1 cellular context compared by ENCODE assay signal in genomic region chr10:72316748-72317435, GRCh38.
TF ChIP-seq lines count a peak whose summit lies in the region.

No MANE protein-coding gene starts in this region.

TF ChIP-seq in HepG2, 621 proteins besides CTCF, POLR2A, EP300 and RAD21 (continued from another document and continues in another):
- TF ChIP-seq MED1 (CRISPR knock-in tag; IDR thresholded peaks at IDR 0.05) (peak; percentile 90), ZSCAN9 (CRISPR knock-in tag; IDR thresholded peaks at IDR 0.05; ENCODE audit: borderline replicate concordance) (peak; percentile 95), YEATS4 (CRISPR knock-in tag; IDR thresholded peaks at IDR 0.05; ENCODE audit: borderline replicate concordance) (no peak; the same call in 1 of the 2 replicates), BORCS8-MEF2B (CRISPR knock-in tag; IDR thresholded peaks at IDR 0.05) (peak; percentile 52; the same call in 1 of the 2 replicates), ZNF18 (CRISPR knock-in tag; IDR thresholded peaks at IDR 0.05; ENCODE audit: insufficient replicate concordance) (peak; percentile 38), ARID5B (CRISPR knock-in tag; IDR thresholded peaks at IDR 0.05) (peak; percentile 87), HIVEP1 (CRISPR knock-in tag; IDR thresholded peaks at IDR 0.05) (0 out of 2 replicates have a peak, but pooled peaks have one; percentile 44), JARID2 (CRISPR knock-in tag; IDR thresholded peaks at IDR 0.05; ENCODE audit: insufficient replicate concordance) (no peak), ZFP41 (CRISPR knock-in tag; IDR thresholded peaks at IDR 0.05; ENCODE audit: borderline replicate concordance) (peak; percentile 31; the same call in 1 of the 2 replicates), NCOA2 (CRISPR knock-in tag; IDR thresholded peaks at IDR 0.05) (peak; percentile 83), SAFB2 (CRISPR knock-in tag; IDR thresholded peaks at IDR 0.05; ENCODE audit: borderline replicate concordance, low read depth) (peak; percentile 26; the same call in 1 of the 2 replicates), TMF1 (CRISPR knock-in tag; IDR thresholded peaks at IDR 0.05; ENCODE audit: low read depth) (peak; percentile 62; the same call in 1 of the 2 replicates), CBFB (CRISPR knock-in tag; IDR thresholded peaks at IDR 0.05) (peak; percentile 65; the same call in 1 of the 2 replicates), NFE2 (CRISPR knock-in tag; IDR thresholded peaks at IDR 0.05) (0 out of 2 replicates have a peak, but pooled peaks have one; percentile 55), ZBTB26 (CRISPR knock-in tag; IDR thresholded peaks at IDR 0.05; ENCODE audit: borderline replicate concordance) (peak; percentile 76), MED8 (CRISPR knock-in tag; IDR thresholded peaks at IDR 0.05; ENCODE audit: insufficient replicate concordance) (peak; percentile 63), NR2F6 (IDR thresholded peaks at IDR 0.05) (no peak), NR2F6 (CRISPR knock-in tag; IDR thresholded peaks at IDR 0.05) (peak; percentile 84), AGO1 (IDR thresholded peaks at IDR 0.05; ENCODE audit: low read depth, low read length, poor library complexity, severe bottlenecking) (no peak), HMG20A (CRISPR knock-in tag; IDR thresholded peaks at IDR 0.05; ENCODE audit: borderline replicate concordance) (peak; percentile 72), ZNF772 (CRISPR knock-in tag; IDR thresholded peaks at IDR 0.05) (peak; percentile 85), MAFK (conservative IDR thresholded peaks at IDR 0.05 in 1 of 2, IDR thresholded peaks at IDR 0.05 in 1 of 2; ENCODE audit: low read length in 2 of 2) (no peak), ZNF101 (CRISPR knock-in tag; IDR thresholded peaks at IDR 0.05; ENCODE audit: borderline replicate concordance, low read depth) (no peak), TBP (CRISPR knock-in tag; IDR thresholded peaks at IDR 0.05) (no peak), RERE (CRISPR knock-in tag; IDR thresholded peaks at IDR 0.05; ENCODE audit: low read depth) (0 out of 2 replicates have a peak, but pooled peaks have one; percentile 24), ZFP37 (CRISPR knock-in tag; IDR thresholded peaks at IDR 0.05; ENCODE audit: borderline replicate concordance) (peak; percentile 79; the same call in 1 of the 2 replicates), ZNF567 (CRISPR knock-in tag; IDR thresholded peaks at IDR 0.05; ENCODE audit: borderline replicate concordance) (no peak), SRSF4 (IDR thresholded peaks at IDR 0.05; ENCODE audit: low read depth, low read length, poor library complexity, severe bottlenecking) (no peak), ARID2 (CRISPR knock-in tag; IDR thresholded peaks at IDR 0.05; ENCODE audit: borderline replicate concordance) (peak; percentile 73; the same call in 1 of the 2 replicates), ZNF83 (CRISPR knock-in tag; IDR thresholded peaks at IDR 0.05; ENCODE audit: borderline replicate concordance) (peak; percentile 29; the same call in 1 of the 2 replicates), STAG1 (CRISPR knock-in tag; IDR thresholded peaks at IDR 0.05) (peak; percentile 24; the same call in 1 of the 2 replicates), PHF21A (CRISPR knock-in tag; IDR thresholded peaks at IDR 0.05) (peak; percentile 42; the same call in 1 of the 2 replicates), THAP9 (CRISPR knock-in tag; IDR thresholded peaks at IDR 0.05; ENCODE audit: borderline replicate concordance) (no peak), ZBTB20 (CRISPR knock-in tag; IDR thresholded peaks at IDR 0.05; ENCODE audit: borderline replicate concordance, low read depth) (peak; percentile 89; the same call in 1 of the 2 replicates), ZNF335 (CRISPR knock-in tag; IDR thresholded peaks at IDR 0.05) (peak; percentile 74; the same call in 1 of the 2 replicates), NR2F1 (CRISPR knock-in tag; IDR thresholded peaks at IDR 0.05) (0 out of 4 replicates have a peak, but pooled peaks of 1 of the 2 experiments have one; percentile 10), TCF12 (IDR thresholded peaks at IDR 0.05) (no peak), TCF12 (CRISPR knock-in tag; IDR thresholded peaks at IDR 0.05) (peak; percentile 28; the same call in 1 of the 2 replicates), ZNF33B (CRISPR knock-in tag; IDR thresholded peaks at IDR 0.05) (no peak), ZNF296 (CRISPR knock-in tag; conservative IDR thresholded peaks at IDR 0.05) (0 out of 2 replicates have a peak, but pooled peaks have one; percentile 39), EED (CRISPR knock-in tag; IDR thresholded peaks at IDR 0.05) (0 out of 2 replicates have a peak, but pooled peaks have one; percentile 31), ZFP90 (CRISPR knock-in tag; IDR thresholded peaks at IDR 0.05; ENCODE audit: borderline replicate concordance) (no peak; the same call in 1 of the 2 replicates), ZNF761 (CRISPR knock-in tag; conservative IDR thresholded peaks at IDR 0.05) (0 out of 2 replicates have a peak, but pooled peaks have one; percentile 40), DNMT1 (CRISPR knock-in tag; IDR thresholded peaks at IDR 0.05) (0 out of 2 replicates have a peak, but pooled peaks have one; percentile 39), MXD1 (CRISPR knock-in tag; IDR thresholded peaks at IDR 0.05) (peak; percentile 92), HINFP (CRISPR knock-in tag; IDR thresholded peaks at IDR 0.05; ENCODE audit: low read depth) (peak; percentile 53), SRF (IDR thresholded peaks at IDR 0.05; ENCODE audit: low read depth, low read length) (no peak), NFE2L1 (CRISPR knock-in tag; IDR thresholded peaks at IDR 0.05; ENCODE audit: borderline replicate concordance) (no peak), ZMYM2 (CRISPR knock-in tag; IDR thresholded peaks at IDR 0.05) (peak; percentile 87)
